In genomic region chr16:57544129-57544653, GRCh38 we compare ENCODE assay signal across 1 cellular context.
TF ChIP-seq lines count a peak whose summit lies in the region.

No MANE protein-coding gene starts in this region.

TF ChIP-seq in HepG2, 621 proteins besides CTCF, POLR2A, EP300 and RAD21:
- TF ChIP-seq MZF1 (CRISPR knock-in tag; IDR thresholded peaks at IDR 0.05; ENCODE audit: borderline replicate concordance), result no peak
- no peak for TF ChIP-seq MAX (IDR thresholded peaks at IDR 0.05)
- TF ChIP-seq GPN1 (CRISPR knock-in tag; IDR thresholded peaks at IDR 0.05; ENCODE audit: borderline replicate concordance), result no peak
- TF ChIP-seq POLR2G (IDR thresholded peaks at IDR 0.05; ENCODE audit: low read depth, low read length), result no peak
- no peak for TF ChIP-seq ZFP91 (CRISPR knock-in tag; IDR thresholded peaks at IDR 0.05; ENCODE audit: borderline replicate concordance)
- no peak for TF ChIP-seq BATF2 (CRISPR knock-in tag; IDR thresholded peaks at IDR 0.05)
- no peak for TF ChIP-seq TFDP2 (CRISPR knock-in tag; IDR thresholded peaks at IDR 0.05)
- TF ChIP-seq ZNF577 (CRISPR knock-in tag; IDR thresholded peaks at IDR 0.05; ENCODE audit: borderline replicate concordance, low read depth), result no peak
- no peak for TF ChIP-seq HNRNPUL1 (IDR thresholded peaks at IDR 0.05; ENCODE audit: low read depth, low read length)
- no peak for TF ChIP-seq KIAA2018 (CRISPR knock-in tag; IDR thresholded peaks at IDR 0.05; ENCODE audit: borderline replicate concordance)
- no peak for TF ChIP-seq ZNF660 (CRISPR knock-in tag; IDR thresholded peaks at IDR 0.05; ENCODE audit: borderline replicate concordance, low read depth)
- TF ChIP-seq ZBTB3 (CRISPR knock-in tag; IDR thresholded peaks at IDR 0.05; ENCODE audit: borderline replicate concordance, low read depth), result no peak
TF ChIP-seq in HepG2: peak in this region for 0.
